In genomic region chr1:50724626-50725286, GRCh38 we compare ENCODE assay signal across 9 cellular contexts.
A peak's percentile ranks its signal among the peaks of the same experiment; 100 is the strongest.
DNase-seq lines count a peak whose midpoint lies in the region; ATAC-seq, FAIRE-seq and TF ChIP-seq lines count a peak whose summit lies in the region.
"Had no signal": no experiment of that assay in that cellular context is flagged by ENCODE, and none has a peak within 500 bp of the region (broad histone marks: within the 10 kb centered on the region; RNA-seq: fewer than 3 reads in every experiment).

No MANE protein-coding gene starts in this region.

- 65% methylated on average over 4 of the region's 4 CpGs for WGBS in right lobe of liver (ENCODE audit: insufficient coverage, low coverage, low lambda C conversion rate, missing lambda C conversion rate)
- WGBS in HepG2 (ENCODE audit: low lambda C conversion rate) = 92% methylated on average over 4 of the region's 4 CpGs

- DNase-seq in right lobe of liver (no peak), HepG2 (ENCODE audit: low spot score) (no peak), T-cell (no peak), NCI-H2196 (lab: John Stamatoyannopoulos, UW; ENCODE audit: unreplicated experiment) (no peak), A673 (ENCODE audit: low spot score) (no peak), NCI-H1092 (lab: John Stamatoyannopoulos, UW) (no peak)
- DNase-seq in stimulated activated CD4-positive, alpha-beta T cell treated with anti-CD3 and anti-CD28 coated beads, Interleukin-4, amount 100 ng/mL, for 4 hours = no peak
- DNase-seq: NCI-H187 had no signal

- no peak overlapping the region for H2AFZ ChIP-seq in HepG2 (ENCODE audit: low read length)

- no peaks in the 10 kb centered on the region for H3K27me3 Mint-ChIP-seq in T-cell

- TF ChIP-seq POLR2A in right lobe of liver (IDR thresholded peaks at IDR 0.05) (no peak), HepG2 (IDR thresholded peaks at IDR 0.05; ENCODE audit: insufficient read depth in 1 of 2, low read depth in 2 of 2, low read length in 2 of 2) (no peak)

- H3K4me3 ChIP-seq in right lobe of liver (no peak overlapping the region), HepG2 (replicated peaks in 1 of 3; ENCODE audit: insufficient read depth in 1 of 3, low read depth in 2 of 3, low read length in 3 of 3) (no peak overlapping the region), A673 (ENCODE audit: low read depth, low read length, poor library complexity, severe bottlenecking) (no peak overlapping the region)

- CTCF ChIA-PET in HepG2 (lab: Yijun Ruan, JAX; ENCODE audit: low intra/inter-chr PET ratio, low total read pairs) = no interaction called here
- CTCF ChIA-PET in T-cell (lab: Charles Lee) = interaction anchor here in 1 of 2 donors (0.6 kb wide), 1 partner anchor 50 kb away, joined by 3 read pairs; no protein-coding TSS in a partner anchor
- CTCF ChIA-PET in A673 (lab: Charles Lee) = no interaction called here

- no peak overlapping the region for H3K4me3 Mint-ChIP-seq in T-cell

- no peak for FAIRE-seq in HepG2 (lab: Jason Lieb, UNC)

- POLR2A ChIA-PET in HepG2 (lab: Yijun Ruan, JAX) = no interaction called here
- POLR2A ChIA-PET in T-cell (lab: Charles Lee) = no interaction called here
- POLR2A ChIA-PET in A673 (lab: Charles Lee; ENCODE audit: low non-redundant PET) = interaction anchor here (0.6 kb wide), 1 partner anchor 127 kb away, joined by 3 read pairs; no protein-coding TSS in a partner anchor

- H3K27ac Mint-ChIP-seq in T-cell = peak overlapping the region; percentile 36 to 77

- TF ChIP-seq CTCF in right lobe of liver (IDR thresholded peaks at IDR 0.05) (no peak), HepG2 (CRISPR knock-in tag; IDR thresholded peaks at IDR 0.05) (no peak), A673 (conservative IDR thresholded peaks at IDR 0.05; ENCODE audit: low read depth, low read length) (no peak)

- H3K27me3 ChIP-seq in right lobe of liver (no peaks in the 10 kb centered on the region), HepG2 (ENCODE audit: control insufficient read depth in 1 of 2, insufficient read depth in 2 of 2, low read length in 2 of 2) (no peaks in the 10 kb centered on the region), A673 (replicated peaks; ENCODE audit: insufficient read depth, low read depth, low read length, poor library complexity) (no peaks in the 10 kb centered on the region)

- H3K9me3 ChIP-seq in right lobe of liver (no peaks in the 10 kb centered on the region), HepG2 (ENCODE audit: low read length) (no peaks in the 10 kb centered on the region), A673 (ENCODE audit: low read depth, low read length, poor library complexity, severe bottlenecking) (no peaks in the 10 kb centered on the region)

- H3K4me1 Mint-ChIP-seq in T-cell = peaks cover 10 to 34% (median 23%) of the 10 kb centered on the region in 3 donors

- TF ChIP-seq RAD21 in HepG2 (CRISPR knock-in tag; IDR thresholded peaks at IDR 0.05) = no peak

- ATAC-seq in right lobe of liver (peak; percentile 50 to 74 (median 52)), HepG2 (no peak), HG03064 (IDR thresholded peaks at IDR 0.05; ENCODE audit: low read depth, unreplicated experiment) (peak; percentile 82), T-cell (replicated peaks in 1 of 4) (peak in 2 of 4 experiments; percentile 20 to 50)

- intact Hi-C loops in right lobe of liver (cut with DNase I) (no loop called here), HepG2 (cut with micrococcal nuclease; ENCODE audit: unreplicated experiment) (no loop called here), A673 (cut with micrococcal nuclease; ENCODE audit: unreplicated experiment) (no loop called here)

- TF ChIP-seq EP300 in HepG2 (IDR thresholded peaks at IDR 0.05; ENCODE audit: low read depth in 2 of 2, low read length in 2 of 2) (no peak), HepG2 (CRISPR knock-in tag; IDR thresholded peaks at IDR 0.05; ENCODE audit: borderline replicate concordance) (no peak)

- no peak overlapping the region for H3K4me2 ChIP-seq in HepG2 (ENCODE audit: low read depth, low read length)

- H4K20me1 ChIP-seq in HepG2 (ENCODE audit: insufficient read depth, low read length) = no peaks in the 10 kb centered on the region

- no peak overlapping the region for H3K9ac ChIP-seq in HepG2 (ENCODE audit: insufficient read depth, low read depth, low read length)

- BruUV-seq in HepG2 (replicated peaks; lab: Mats Ljungman, UMichigan) (no TSS peak), A673 (replicated peaks; lab: Mats Ljungman, UMichigan) (no TSS peak)

- in situ Hi-C loops in HepG2 (cut with HindIII; ENCODE audit: extremely low pct_ligation_motif_present, low pct_unique_long_range_greater_than_20kb) = loop anchor here (25.0 kb wide), 2 partner anchors 112 to 362 kb away; no protein-coding TSS in a partner anchor

- H3K36me3 ChIP-seq in right lobe of liver = no peaks in the 10 kb centered on the region
- 0 out of 5 replicates have a peak, but pooled peaks cover 2 to 4% of the 10 kb centered on the region in 2 experiments for H3K36me3 ChIP-seq in HepG2 (replicated peaks in 1 of 2; ENCODE audit: control insufficient read depth in 1 of 2, insufficient read depth in 2 of 2, low read length in 2 of 2)
- no peaks in the 10 kb centered on the region for H3K36me3 ChIP-seq in A673 (ENCODE audit: insufficient read depth, low read length, poor library complexity, severe bottlenecking)

- H3K4me1 ChIP-seq in right lobe of liver (no peaks in the 10 kb centered on the region), HepG2 (ENCODE audit: insufficient read depth, low read length) (no peaks in the 10 kb centered on the region), A673 (ENCODE audit: insufficient read depth, low read length, poor library complexity, severe bottlenecking) (no peaks in the 10 kb centered on the region)

- H3K79me2 ChIP-seq in HepG2 (ENCODE audit: insufficient read depth, low read length) = no peaks in the 10 kb centered on the region

- H3K27ac ChIP-seq in right lobe of liver (no peak overlapping the region), HepG2 (ENCODE audit: extremely low read length, insufficient read depth, low read length) (no peak overlapping the region), A673 (ENCODE audit: low read depth, low read length, poor library complexity, severe bottlenecking) (no peak overlapping the region)

- no peaks in the 10 kb centered on the region for H3K9me3 Mint-ChIP-seq in T-cell

- H3K36me3 Mint-ChIP-seq in T-cell = peaks cover 43% of the 10 kb centered on the region

TF ChIP-seq in HepG2, 621 proteins besides CTCF, POLR2A, EP300 and RAD21:
- TF ChIP-seq MIXL1 (CRISPR knock-in tag; IDR thresholded peaks at IDR 0.05) (no peak), BCLAF1 (IDR thresholded peaks at IDR 0.05) (no peak), SIX1 (CRISPR knock-in tag; IDR thresholded peaks at IDR 0.05; ENCODE audit: borderline replicate concordance) (no peak), ZMAT3 (CRISPR knock-in tag; conservative IDR thresholded peaks at IDR 0.05) (no peak), MEIS1 (CRISPR knock-in tag; IDR thresholded peaks at IDR 0.05; ENCODE audit: borderline replicate concordance) (no peak), SSRP1 (CRISPR knock-in tag; IDR thresholded peaks at IDR 0.05) (no peak)
TF ChIP-seq in HepG2: peak in this region for 0.
